Comparison of ENCODE assay signal across 8 cellular contexts in genomic region chr10:29681700-29682444, GRCh38. TPM values are rescaled to one million over a fixed set of nuclear protein-coding genes. Genes with fewer than 3 reads are reported as not detected.
DNase-seq lines count a peak whose midpoint lies in the region; ATAC-seq and TF ChIP-seq lines count a peak whose summit lies in the region.

No MANE protein-coding gene starts in this region.

- H3K4me1 ChIP-seq in MM.1S (ENCODE audit: low read length) = no peaks in the 10 kb centered on the region

- H3K36me3 ChIP-seq in H7 (replicated peaks; ENCODE audit: control insufficient read depth, insufficient read depth, low read length) (no peaks in the 10 kb centered on the region), MM.1S (replicated peaks; ENCODE audit: insufficient read depth, low read length) (no peaks in the 10 kb centered on the region)

- H2AFZ ChIP-seq in MM.1S (ENCODE audit: low read length) = no peak overlapping the region

- H3K9me3 Mint-ChIP-seq in WTC11 = peaks cover 25% of the 10 kb centered on the region
- H3K9me3 Mint-ChIP-seq in effector memory CD8-positive, alpha-beta T cell = peaks cover 3 to 7% of the 10 kb centered on the region in 2 donors

- 0 out of 2 replicates have a peak overlapping the region, but pooled peaks have one; percentile 22 for H3K27ac Mint-ChIP-seq in WTC11
- H3K27ac Mint-ChIP-seq in effector memory CD8-positive, alpha-beta T cell = peak overlapping the region; percentile 93 to 95

- no peak overlapping the region for H3K4me2 ChIP-seq in MM.1S (ENCODE audit: low read depth, low read length)

- H3K27ac ChIP-seq in MM.1S (ENCODE audit: low read length) = no peak overlapping the region

- H3K36me3 Mint-ChIP-seq in WTC11 = peaks cover 69% of the 10 kb centered on the region
- H3K36me3 Mint-ChIP-seq in effector memory CD8-positive, alpha-beta T cell (ENCODE audit: insufficient read depth) = peaks cover 9% of the 10 kb centered on the region

- POLR2A ChIA-PET in WTC11 (lab: Charles Lee) = interaction anchor here (0.6 kb wide), 1 partner anchor 48 kb away, joined by 3 read pairs; no protein-coding TSS in a partner anchor

- no peak overlapping the region for H3K4me3 Mint-ChIP-seq in WTC11
- H3K4me3 Mint-ChIP-seq in effector memory CD8-positive, alpha-beta T cell = peak overlapping the region; percentile 61 to 76

- no peaks in the 10 kb centered on the region for H3K27me3 ChIP-seq in H7 (ENCODE audit: control insufficient read depth, insufficient read depth, low read length)
- no peaks in the 10 kb centered on the region for H3K27me3 ChIP-seq in MM.1S (replicated peaks; ENCODE audit: insufficient read depth, low read length)

- no peaks in the 10 kb centered on the region for H3K9me2 ChIP-seq in MM.1S (replicated peaks; ENCODE audit: insufficient read depth, low read length)

- H3K9ac ChIP-seq in MM.1S (ENCODE audit: low read length) = no peak overlapping the region

- H4K20me1 ChIP-seq in MM.1S (ENCODE audit: insufficient read depth, low read length) = no peaks in the 10 kb centered on the region

- no peaks in the 10 kb centered on the region for H3K27me3 Mint-ChIP-seq in WTC11 (ENCODE audit: low read depth)
- H3K27me3 Mint-ChIP-seq in effector memory CD8-positive, alpha-beta T cell = no peaks in the 10 kb centered on the region

- no peaks in the 10 kb centered on the region for H3K9me3 ChIP-seq in MM.1S (replicated peaks; ENCODE audit: insufficient read depth, low read length)

- DNase-seq in WTC11 (ENCODE audit: low spot score) (no peak), H7 (no peak), MM.1S (no peak), NCI-H128 (lab: John Stamatoyannopoulos, UW; ENCODE audit: unreplicated experiment) (no peak)
- DNase-seq in effector memory CD8-positive, alpha-beta T cell = peak; percentile 53 to 56 (median 56)
- DNase-seq in stimulated activated CD8-positive, alpha-beta memory T cell treated with anti-CD3 and anti-CD28 coated beads, Interleukin-15, amount 100 ng/mL, for 4 hours (ENCODE audit: low read depth in 2 of 2) = peak; percentile 18 to 21

- no peaks in the 10 kb centered on the region for H3F3A ChIP-seq in MM.1S (ENCODE audit: insufficient read depth, low read length)

- TF ChIP-seq CTCF in WTC11 (IDR thresholded peaks at IDR 0.05) = no peak
- TF ChIP-seq CTCF in MM.1S (IDR thresholded peaks at IDR 0.05; ENCODE audit: low read length) = no peak

- no peak overlapping the region for H3K4me3 ChIP-seq in H7 (ENCODE audit: insufficient read depth, low read depth, low read length)
- H3K4me3 ChIP-seq in MM.1S (ENCODE audit: low read length) = no peak overlapping the region

- H3K4me1 Mint-ChIP-seq in WTC11 = peaks cover 49% of the 10 kb centered on the region
- H3K4me1 Mint-ChIP-seq in effector memory CD8-positive, alpha-beta T cell (ENCODE audit: low read depth in 2 of 2) = peaks cover 61 to 76% of the 10 kb centered on the region in 2 donors

- H3K79me2 ChIP-seq in MM.1S (ENCODE audit: low read length) = no peaks in the 10 kb centered on the region

- CTCF ChIA-PET in WTC11 (lab: Charles Lee) = no interaction called here

- ATAC-seq in HG03060 (IDR thresholded peaks at IDR 0.05; ENCODE audit: low read depth, unreplicated experiment) (peak; percentile 47), WTC11 (no peak), HG02840 (IDR thresholded peaks at IDR 0.05; ENCODE audit: low FRiP score, unreplicated experiment) (no peak)
- ATAC-seq in effector memory CD8-positive, alpha-beta T cell (replicated peaks) = peak; percentile 98

TF ChIP-seq in WTC11, 78 proteins besides CTCF, POLR2A, EP300 and RAD21:
- no peak for TF ChIP-seq TP53 (CRISPR knock-in tag; IDR thresholded peaks at IDR 0.05)
- no peak for TF ChIP-seq OVOL2 (CRISPR knock-in tag; IDR thresholded peaks at IDR 0.05; ENCODE audit: borderline replicate concordance)
- TF ChIP-seq NR1H2 (CRISPR knock-in tag; IDR thresholded peaks at IDR 0.05) = no peak
- no peak for TF ChIP-seq SP1 (CRISPR knock-in tag; conservative IDR thresholded peaks at IDR 0.05)
- TF ChIP-seq ZNF263 (CRISPR knock-in tag; IDR thresholded peaks at IDR 0.05; ENCODE audit: low read depth) = no peak
- TF ChIP-seq ZMAT4 (CRISPR knock-in tag; IDR thresholded peaks at IDR 0.05) = no peak
- no peak for TF ChIP-seq ZNF671 (CRISPR knock-in tag; IDR thresholded peaks at IDR 0.05)
- no peak for TF ChIP-seq AR (CRISPR knock-in tag; IDR thresholded peaks at IDR 0.05)
- TF ChIP-seq FOXK1 (CRISPR knock-in tag; IDR thresholded peaks at IDR 0.05) = no peak
- TF ChIP-seq IRF1 (CRISPR knock-in tag; IDR thresholded peaks at IDR 0.05) = no peak
- no peak for TF ChIP-seq ZNF219 (CRISPR knock-in tag; IDR thresholded peaks at IDR 0.05; ENCODE audit: borderline replicate concordance)
- TF ChIP-seq HMGXB4 (CRISPR knock-in tag; IDR thresholded peaks at IDR 0.05) = no peak
- no peak for TF ChIP-seq ATF2 (CRISPR knock-in tag; IDR thresholded peaks at IDR 0.05; ENCODE audit: borderline replicate concordance, low read depth)
- TF ChIP-seq EMX1 (CRISPR knock-in tag; IDR thresholded peaks at IDR 0.05) = no peak

RNA-seq across cellular contexts. Expression of gene SVIL, which starts 47.1 kb away (rescaled TPM):
- total RNA-seq in WTC11 (2021) = 27.1 to 28.7 TPM (median 28.0 TPM) in 3 replicates
- total RNA-seq in H7 (2014; rRNA removed; shearing (Covaris generic)) = 14.5 and 17.2 TPM in 2 replicates

Comparison
In these comparisons a context has a peak if more than half of its experiments do, and no peak if none do; other contexts are left out.
1. ATAC-seq: peak in HG03060 (single experiment) and effector memory CD8-positive, alpha-beta T cell (single experiment); none in WTC11 (single experiment) and HG02840 (single experiment).
2. DNase-seq: peak in effector memory CD8-positive, alpha-beta T cell (3 of 3) and stimulated activated CD8-positive, alpha-beta memory T cell treated with anti-CD3 and anti-CD28 coated beads, Interleukin-15, amount 100 ng/mL, for 4 hours (2 of 2); none in WTC11 (single experiment), H7 (single experiment), MM.1S (single experiment) and NCI-H128 (single experiment).